Comparison of ENCODE assay signal across 9 cellular contexts in the genomic region with DNA sequence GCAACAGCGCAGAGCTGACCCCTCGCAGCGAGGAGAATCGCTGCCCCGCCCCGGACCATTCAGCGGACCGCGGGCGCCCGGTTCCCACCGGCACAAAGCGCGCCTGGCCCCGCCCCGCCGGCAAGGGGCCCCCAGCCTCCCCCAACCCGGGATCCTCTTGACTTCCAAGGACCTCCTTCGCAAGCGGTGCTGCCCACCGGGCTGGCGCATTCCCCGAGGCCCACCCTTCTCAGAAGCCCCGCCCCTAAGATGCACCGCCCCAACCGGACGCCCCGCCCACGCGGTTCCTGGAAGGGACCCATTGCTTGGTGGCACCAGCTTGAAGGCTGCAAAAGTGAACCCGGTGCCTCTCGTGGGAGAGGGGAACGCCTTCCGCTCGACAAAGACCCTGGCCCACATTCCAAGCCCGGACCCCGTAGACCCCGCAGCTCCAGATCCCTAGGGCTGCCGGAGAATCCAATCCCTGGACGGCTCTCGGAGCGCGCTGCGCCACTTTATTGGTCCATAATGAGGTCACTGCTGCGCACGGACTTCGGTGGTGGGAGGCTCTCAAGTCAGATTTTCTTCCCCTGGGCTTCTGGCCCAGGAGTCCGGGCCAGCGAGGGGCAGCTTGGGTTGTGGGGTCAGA. TPM values are rescaled to one million over a fixed set of nuclear protein-coding genes. Genes with fewer than 3 reads are reported as not detected.
DNase-seq lines count a peak whose midpoint lies in the region; ATAC-seq lines count a peak whose summit lies in the region.
"Had no signal": no experiment of that assay in that cellular context is flagged by ENCODE, and none has a peak within 500 bp of the region (broad histone marks: within the 10 kb centered on the region; RNA-seq: fewer than 3 reads in every experiment).

No MANE protein-coding gene starts in this region.

- POLR2A ChIA-PET in naive thymus-derived CD8-positive, alpha-beta T cell (lab: Charles Lee): interaction anchor here (0.8 to 1.0 kb wide), 2 partner anchors 14 to 148 kb away, joined by 3 to 4 read pairs; partner anchors contain the start of genes ACOT7 and GPR153

- no peak for ATAC-seq in naive thymus-derived CD8-positive, alpha-beta T cell
- ATAC-seq in GM21447 (IDR thresholded peaks at IDR 0.05; ENCODE audit: unreplicated experiment) (no peak), GM21619 (IDR thresholded peaks at IDR 0.05; ENCODE audit: unreplicated experiment) (no peak)

- peak overlapping the region; percentile 55 for H3K4me3 Mint-ChIP-seq in activated naive CD4-positive, alpha-beta T cell treated with anti-CD3 and anti-CD28 coated beads, Interleukin-2, amount 10 ng/mL, durations not matched to agents 7 days and 5 days
- peak overlapping the region in 3 of 10 donors; percentile 20 to 74 (median 64) for H3K4me3 Mint-ChIP-seq in naive thymus-derived CD8-positive, alpha-beta T cell

- CTCF ChIA-PET in activated naive CD4-positive, alpha-beta T cell treated with anti-CD3 and anti-CD28 coated beads, Interleukin-2, amount 10 ng/mL, durations not matched to agents 7 days and 5 days (lab: Charles Lee): interaction anchor here (0.7 to 3.9 kb wide), 22 partner anchors 9 to 334 kb away, joined by 3 to 37 read pairs (median 6); partner anchors contain the start of genes ACOT7 and HES2

- peaks cover 26% of the 10 kb centered on the region for H3K4me1 Mint-ChIP-seq in activated naive CD4-positive, alpha-beta T cell treated with anti-CD3 and anti-CD28 coated beads, Interleukin-2, amount 10 ng/mL, durations not matched to agents 7 days and 5 days
- H3K4me1 Mint-ChIP-seq in naive thymus-derived CD8-positive, alpha-beta T cell: peaks cover 9 to 21% (median 18%) of the 10 kb centered on the region in 4 donors

- no peak overlapping the region for H3K27ac Mint-ChIP-seq in activated naive CD4-positive, alpha-beta T cell treated with anti-CD3 and anti-CD28 coated beads, Interleukin-2, amount 10 ng/mL, durations not matched to agents 7 days and 5 days
- peak overlapping the region in 1 of 10 donors; percentile 92 for H3K27ac Mint-ChIP-seq in naive thymus-derived CD8-positive, alpha-beta T cell

- no peaks in the 10 kb centered on the region for H3K9me3 Mint-ChIP-seq in activated naive CD4-positive, alpha-beta T cell treated with anti-CD3 and anti-CD28 coated beads, Interleukin-2, amount 10 ng/mL, durations not matched to agents 7 days and 5 days
- peaks cover 0 to 3% (median 0%) of the 10 kb centered on the region in 9 donors for H3K9me3 Mint-ChIP-seq in naive thymus-derived CD8-positive, alpha-beta T cell

- H3K27me3 Mint-ChIP-seq in activated naive CD4-positive, alpha-beta T cell treated with anti-CD3 and anti-CD28 coated beads, Interleukin-2, amount 10 ng/mL, durations not matched to agents 7 days and 5 days: peaks cover 92% of the 10 kb centered on the region
- peaks cover 18 to 68% (median 29%) of the 10 kb centered on the region in 5 donors for H3K27me3 Mint-ChIP-seq in naive thymus-derived CD8-positive, alpha-beta T cell

- DNase-seq in activated effector memory CD4-positive, alpha-beta T cell treated with anti-CD3 and anti-CD28 coated beads, Interleukin-2, amount 50 U/mL, for 16 hours: peak; percentile 77
- no peak for DNase-seq in activated effector memory CD4-positive, alpha-beta T cell treated with Interleukin-2 at 50 U/mL for 16 hours
- DNase-seq in NCI-H748 (lab: John Stamatoyannopoulos, UW; ENCODE audit: unreplicated experiment): peak; percentile 80
- DNase-seq in activated naive CD4-positive, alpha-beta T cell treated with anti-CD3 and anti-CD28 coated beads, Interleukin-2, amount 10 ng/mL, durations not matched to agents 7 days and 5 days: peak; percentile 76
- DNase-seq in naive thymus-derived CD8-positive, alpha-beta T cell: peak in 9 of 10 donors; percentile 15 to 75 (median 34)
- DNase-seq in GM19238 (ENCODE audit: insufficient read length, low spot score): no peak

- H3K36me3 Mint-ChIP-seq in activated naive CD4-positive, alpha-beta T cell treated with anti-CD3 and anti-CD28 coated beads, Interleukin-2, amount 10 ng/mL, durations not matched to agents 7 days and 5 days: no peaks in the 10 kb centered on the region
- H3K36me3 Mint-ChIP-seq in naive thymus-derived CD8-positive, alpha-beta T cell: peaks cover 0 to 4% (median 2%) of the 10 kb centered on the region in 3 donors

RNA-seq across cellular contexts. Expression of gene HES3, which starts 2.0 kb away (rescaled TPM):
- not detected for total RNA-seq in naive thymus-derived CD8-positive, alpha-beta T cell
- polyA plus RNA-seq in naive thymus-derived CD8-positive, alpha-beta T cell: not detected
- total RNA-seq: activated CD8-positive, alpha-beta memory T cell treated with anti-CD3 and anti-CD28 coated beads for 36 hours had no signal

RNA-seq across cellular contexts. Expression of gene ICMT, which starts 10.2 kb away (rescaled TPM):
- 10 to 100 TPM; 12.9 to 16.3 TPM for total RNA-seq in naive thymus-derived CD8-positive, alpha-beta T cell
- 10 to 100 TPM; 13.0 to 15.6 (median 14.1) TPM for polyA plus RNA-seq in naive thymus-derived CD8-positive, alpha-beta T cell

RNA-seq across cellular contexts. Expression of gene GPR153, which starts 14.9 kb away (rescaled TPM):
- total RNA-seq in naive thymus-derived CD8-positive, alpha-beta T cell: 1 to 10 TPM; 1.3 TPM
- under 1 TPM; 0.06 to 0.56 (median 0.16) TPM for polyA plus RNA-seq in naive thymus-derived CD8-positive, alpha-beta T cell

RNA-seq across cellular contexts. Expression of gene RNF207, which starts 40.1 kb away (rescaled TPM):
- under 1 TPM; 0.36 to 0.47 TPM for total RNA-seq in naive thymus-derived CD8-positive, alpha-beta T cell
- not detected for polyA plus RNA-seq in naive thymus-derived CD8-positive, alpha-beta T cell

RNA-seq across cellular contexts. Expression of gene RPL22, which starts 46.6 kb away (rescaled TPM):
- total RNA-seq in naive thymus-derived CD8-positive, alpha-beta T cell: 100 to 1,000 TPM; 577 to 597 TPM
- 100 to 1,000 TPM; 291 to 370 (median 306) TPM for polyA plus RNA-seq in naive thymus-derived CD8-positive, alpha-beta T cell

Comparison
In these comparisons a context has a peak if more than half of its experiments do, and no peak if none do; other contexts are left out.
1. DNase-seq: peak in activated effector memory CD4-positive, alpha-beta T cell treated with anti-CD3 and anti-CD28 coated beads, Interleukin-2, amount 50 U/mL, for 16 hours (single experiment), NCI-H748 (single experiment), activated naive CD4-positive, alpha-beta T cell treated with anti-CD3 and anti-CD28 coated beads, Interleukin-2, amount 10 ng/mL, durations not matched to agents 7 days and 5 days (single experiment) and naive thymus-derived CD8-positive, alpha-beta T cell (9 of 10); none in activated effector memory CD4-positive, alpha-beta T cell treated with Interleukin-2 at 50 U/mL for 16 hours (single experiment) and GM19238 (single experiment).